In genomic region chr2:175366814-175367213, GRCh38 we compare ENCODE assay signal across 8 cellular contexts.
DNase-seq lines count a peak whose midpoint lies in the region; ATAC-seq and TF ChIP-seq lines count a peak whose summit lies in the region.

No MANE protein-coding gene starts in this region.

- H3K4me1 Mint-ChIP-seq in endothelial cell (ENCODE audit: unreplicated experiment): no peaks in the 10 kb centered on the region

- ATAC-seq in HG02840 (IDR thresholded peaks at IDR 0.05; ENCODE audit: low FRiP score, unreplicated experiment): no peak

- peak; percentile 63 for TF ChIP-seq CTCF in endothelial cell (IDR thresholded peaks at IDR 0.05; ENCODE audit: unreplicated experiment)

- H3K4me3 Mint-ChIP-seq in endothelial cell (ENCODE audit: unreplicated experiment): no peak overlapping the region

- no peaks in the 10 kb centered on the region for H3K36me3 Mint-ChIP-seq in endothelial cell (ENCODE audit: low read depth, unreplicated experiment)

- H3K27ac Mint-ChIP-seq in endothelial cell (ENCODE audit: unreplicated experiment): no peak overlapping the region

- DNase-seq in Daoy (ENCODE audit: low read depth) (peak; percentile 53), H4 (ENCODE audit: low spot score) (peak; percentile 54), MV-4-11 (lab: John Stamatoyannopoulos, UW) (peak; percentile 37), SIG-M5 (lab: John Stamatoyannopoulos, UW) (peak; percentile 44), endothelial cell (ENCODE audit: low spot score) (peak; percentile 60), middle frontal gyrus (ENCODE audit: extremely low spot score, low spot score) (peak; percentile 4)
- no peak for DNase-seq in activated CD4-positive, CD25-positive, alpha-beta regulatory T cell treated with anti-CD3 and anti-CD28 coated beads, Interleukin-2, amount 50 U/mL, for 72 hours

- H3K27me3 Mint-ChIP-seq in endothelial cell (ENCODE audit: unreplicated experiment): no peaks in the 10 kb centered on the region

- no peaks in the 10 kb centered on the region for H3K9me3 Mint-ChIP-seq in endothelial cell (ENCODE audit: unreplicated experiment)
